14 cellular contexts compared by ENCODE assay signal in genomic region chr6:11368760-11369159, GRCh38.
DNase-seq lines count a peak whose midpoint lies in the region; ATAC-seq and TF ChIP-seq lines count a peak whose summit lies in the region.
"Had no signal": no experiment of that assay in that cellular context is flagged by ENCODE, and none has a peak within 500 bp of the region (broad histone marks: within the 10 kb centered on the region; RNA-seq: fewer than 3 reads in every experiment).

No MANE protein-coding gene starts in this region.

- H3K27ac Mint-ChIP-seq in activated T-helper 2 cell treated with anti-CD3 and anti-CD28 coated beads, Interferon-gamma antibody, Interleukin-2, Interleukin-4, amounts not matched to agents 10 μg/mL and 5 μg/mL and 100 μg/mL, durations not matched to agents 14 hours and 24 hours and 36 hours, result peak overlapping the region; percentile 69

- no peaks in the 10 kb centered on the region for H3K27me3 Mint-ChIP-seq in activated T-helper 2 cell treated with anti-CD3 and anti-CD28 coated beads, Interferon-gamma antibody, Interleukin-2, Interleukin-4, amounts not matched to agents 10 μg/mL and 5 μg/mL and 100 μg/mL, durations not matched to agents 14 hours and 24 hours and 36 hours (ENCODE audit: low read depth)
- H3K27me3 Mint-ChIP-seq: naive thymus-derived CD4-positive, alpha-beta T cell had no signal

- H3K9me3 Mint-ChIP-seq in activated T-helper 2 cell treated with anti-CD3 and anti-CD28 coated beads, Interferon-gamma antibody, Interleukin-2, Interleukin-4, amounts not matched to agents 10 μg/mL and 5 μg/mL and 100 μg/mL, durations not matched to agents 14 hours and 24 hours and 36 hours, result peaks cover 9% of the 10 kb centered on the region

- peaks cover 67% of the 10 kb centered on the region for H3K36me3 Mint-ChIP-seq in activated T-helper 2 cell treated with anti-CD3 and anti-CD28 coated beads, Interferon-gamma antibody, Interleukin-2, Interleukin-4, amounts not matched to agents 10 μg/mL and 5 μg/mL and 100 μg/mL, durations not matched to agents 14 hours and 24 hours and 36 hours (ENCODE audit: low read depth)

- peak overlapping the region; percentile 67 for H3K27ac ChIP-seq in neutrophil

- peaks cover 74% of the 10 kb centered on the region for H3K4me1 Mint-ChIP-seq in activated T-helper 2 cell treated with anti-CD3 and anti-CD28 coated beads, Interferon-gamma antibody, Interleukin-2, Interleukin-4, amounts not matched to agents 10 μg/mL and 5 μg/mL and 100 μg/mL, durations not matched to agents 14 hours and 24 hours and 36 hours (ENCODE audit: low read depth)

- peak; percentile 52 for ATAC-seq in HG02610 (IDR thresholded peaks at IDR 0.05; ENCODE audit: unreplicated experiment)
- ATAC-seq in left colon, result no peak
- ATAC-seq in HG02840 (IDR thresholded peaks at IDR 0.05; ENCODE audit: low FRiP score, unreplicated experiment), result no peak
- ATAC-seq in GM21367 (IDR thresholded peaks at IDR 0.05; ENCODE audit: unreplicated experiment), result no peak
- ATAC-seq: naive thymus-derived CD4-positive, alpha-beta T cell had no signal

- peak; percentile 32 to 43 for DNase-seq in activated CD4-positive, alpha-beta T cell treated with anti-CD3 and anti-CD28 coated beads for 4 hours
- DNase-seq in activated CD4-positive, alpha-beta T cell treated with anti-CD3 and anti-CD28 coated beads for 48 hours, result no peak
- DNase-seq in activated T-helper 2 cell treated with anti-CD3 and anti-CD28 coated beads, Interferon-gamma antibody, Interleukin-2, Interleukin-4, amounts not matched to agents 10 μg/mL and 5 μg/mL and 100 μg/mL, durations not matched to agents 14 hours and 24 hours and 36 hours (ENCODE audit: low spot score), result no peak
- no peak for DNase-seq in left colon
- DNase-seq: hippocampal formation; naive thymus-derived CD4-positive, alpha-beta T cell; NCI-H1694; stimulated activated CD4-positive, alpha-beta T cell treated with anti-CD3 and anti-CD28 coated beads, Interleukin-4, amount 100 ng/mL, for 1 hour; uterus had no signal

- peaks cover 22% of the 10 kb centered on the region for H3K36me3 ChIP-seq in neutrophil
- H3K36me3 ChIP-seq: uterus had no signal

- no peak for TF ChIP-seq CTCF in neutrophil (IDR thresholded peaks at IDR 0.05)

- H3K27me3 ChIP-seq in neutrophil, result no peaks in the 10 kb centered on the region
- H3K27me3 ChIP-seq: uterus had no signal

- intact Hi-C loops in activated T-helper 2 cell treated with anti-CD3 and anti-CD28 coated beads, Interferon-gamma antibody, Interleukin-2, Interleukin-4, amounts not matched to agents 10 μg/mL and 5 μg/mL and 100 μg/mL, durations not matched to agents 14 hours and 24 hours and 36 hours (cut with micrococcal nuclease), result loop anchor here (1.0 to 5.0 kb wide), 7 partner anchors 14 to 129 kb away; no protein-coding TSS in a partner anchor
- intact Hi-C loops in left colon (cut with DNase I, micrococcal nuclease), result no loop called here

- H3K4me1 ChIP-seq in neutrophil (ENCODE audit: control insufficient read depth in 1 of 2, insufficient read depth in 1 of 2, low read depth in 1 of 2, low read length in 1 of 2), result peaks cover 67 to 94% of the 10 kb centered on the region in 2 experiments

- H3K4me3 Mint-ChIP-seq in activated T-helper 2 cell treated with anti-CD3 and anti-CD28 coated beads, Interferon-gamma antibody, Interleukin-2, Interleukin-4, amounts not matched to agents 10 μg/mL and 5 μg/mL and 100 μg/mL, durations not matched to agents 14 hours and 24 hours and 36 hours (ENCODE audit: low read depth), result no peak overlapping the region

- H3K9me3 ChIP-seq in neutrophil, result no peaks in the 10 kb centered on the region
- H3K9me3 ChIP-seq: uterus had no signal

- no peak overlapping the region for H3K4me3 ChIP-seq in neutrophil (ENCODE audit: low read depth in 1 of 2, low read length in 1 of 2)
- H3K4me3 ChIP-seq: coronary artery, uterus had no signal

Comparison
In these comparisons a context has a peak if more than half of its experiments do, and no peak if none do; other contexts are left out.
1. DNase-seq: peak in activated CD4-positive, alpha-beta T cell treated with anti-CD3 and anti-CD28 coated beads for 4 hours (2 of 2); none in activated CD4-positive, alpha-beta T cell treated with anti-CD3 and anti-CD28 coated beads for 48 hours (single experiment), activated T-helper 2 cell treated with anti-CD3 and anti-CD28 coated beads, Interferon-gamma antibody, Interleukin-2, Interleukin-4, amounts not matched to agents 10 μg/mL and 5 μg/mL and 100 μg/mL, durations not matched to agents 14 hours and 24 hours and 36 hours (single experiment) and left colon (0 of 2).